Comparison of ENCODE assay signal across 14 cellular contexts in the genomic region with DNA sequence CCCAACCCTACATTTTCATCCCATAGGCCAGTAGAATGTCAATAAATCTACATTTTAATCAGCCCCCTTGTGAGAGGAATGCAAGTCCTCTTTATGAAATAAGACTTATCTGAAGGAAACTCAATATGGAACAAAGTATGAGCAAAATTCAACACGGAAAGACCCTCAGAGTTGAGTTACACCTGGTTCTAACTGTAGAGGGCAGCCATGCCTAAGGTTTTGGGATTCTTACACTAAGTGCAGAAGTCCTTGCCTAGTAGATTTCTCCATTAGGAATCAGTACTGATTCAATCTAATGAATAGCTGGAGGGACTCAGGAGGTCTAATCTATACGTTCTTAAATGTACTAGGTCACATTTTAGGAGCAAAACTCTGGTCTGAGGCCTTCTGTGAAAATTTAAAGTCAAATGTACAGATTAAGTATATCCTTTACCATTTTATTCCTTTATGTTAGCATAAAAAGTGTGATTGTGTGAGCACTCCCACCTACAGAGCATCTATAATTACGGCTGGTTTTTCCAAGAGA.
DNase-seq lines count a peak whose midpoint lies in the region; TF ChIP-seq lines count a peak whose summit lies in the region.
"Had no signal": no experiment of that assay in that cellular context is flagged by ENCODE, and none has a peak within 500 bp of the region (broad histone marks: within the 10 kb centered on the region; RNA-seq: fewer than 3 reads in every experiment).

No MANE protein-coding gene starts in this region.

- H3K4me3 ChIP-seq in KMS-11 (IDR thresholded peaks at IDR 0.05; ENCODE audit: insufficient read depth, low read depth, low read length) (no peak overlapping the region), MG63 (no peak overlapping the region)
- H3K4me3 ChIP-seq: sigmoid colon had no signal

- H3K27me3 ChIP-seq in KMS-11 (ENCODE audit: insufficient read depth, low read depth) (no peaks in the 10 kb centered on the region), MG63 (no peaks in the 10 kb centered on the region; the same call in 1 of the 2 replicates)
- H3K27me3 ChIP-seq: sigmoid colon had no signal

- no peaks in the 10 kb centered on the region for H4K20me1 ChIP-seq in KMS-11 (ENCODE audit: insufficient read depth)

- TF ChIP-seq CTCF in KMS-11 (conservative IDR thresholded peaks at IDR 0.05; ENCODE audit: low read depth, low read length): peak; percentile 75

- peaks cover 50% of the 10 kb centered on the region for H3K4me1 ChIP-seq in KMS-11 (ENCODE audit: low read depth, poor library complexity, severe bottlenecking)

- no peak overlapping the region for H2AFZ ChIP-seq in KMS-11 (ENCODE audit: low read depth)

- peak overlapping the region; percentile 98 for H3K27ac ChIP-seq in KMS-11
- H3K27ac ChIP-seq: sigmoid colon had no signal

- peak overlapping the region; percentile 81 for H3K4me2 ChIP-seq in KMS-11

- no peaks in the 10 kb centered on the region for H3K36me3 ChIP-seq in KMS-11 (ENCODE audit: insufficient read depth)
- H3K36me3 ChIP-seq in MG63: no peaks in the 10 kb centered on the region
- H3K36me3 ChIP-seq: sigmoid colon had no signal

- H3K9ac ChIP-seq in KMS-11: no peak overlapping the region; the same call in 1 of the 2 replicates

- no peaks in the 10 kb centered on the region for H3K79me2 ChIP-seq in KMS-11 (ENCODE audit: insufficient read depth, low read depth)

- no peaks in the 10 kb centered on the region for H3K9me3 ChIP-seq in MG63
- H3K9me3 ChIP-seq: sigmoid colon had no signal

- DNase-seq in DMS53 treated with DMSO at 0.1 percent for 48 hours (lab: John Stamatoyannopoulos, UW; ENCODE audit: unreplicated experiment) (peak; percentile 49), SHP77 treated with DMSO at 0.1 percent for 48 hours (lab: John Stamatoyannopoulos, UW) (peak; percentile 36), medulla oblongata (ENCODE audit: extremely low spot score) (peak; percentile 6), MG63 (no peak), MV-4-11 (lab: John Stamatoyannopoulos, UW) (no peak), dermis blood vessel endothelial cell (no peak)
- no peak for DNase-seq in activated CD4-positive, CD25-positive, alpha-beta regulatory T cell treated with anti-CD3 and anti-CD28 coated beads, Interleukin-2, amount 50 U/mL, for 72 hours
- DNase-seq: activated naive CD4-positive, alpha-beta T cell treated with anti-CD3 and anti-CD28 coated beads, Interleukin-2, amount 50 U/mL, for 16 hours; CD8-positive, alpha-beta T cell; glutamatergic neuron; naive B cell; sigmoid colon; stimulated activated naive CD8-positive, alpha-beta T cell treated with anti-CD3 and anti-CD28 coated beads, Interleukin-15, amount 100 ng/mL, for 72 hours had no signal

Comparison
In these comparisons a context has a peak if more than half of its experiments do, and no peak if none do; other contexts are left out.
1. DNase-seq: peak in DMS53 treated with DMSO at 0.1 percent for 48 hours (single experiment), SHP77 treated with DMSO at 0.1 percent for 48 hours (single experiment) and medulla oblongata (single experiment); none in MG63 (single experiment), MV-4-11 (single experiment), activated CD4-positive, CD25-positive, alpha-beta regulatory T cell treated with anti-CD3 and anti-CD28 coated beads, Interleukin-2, amount 50 U/mL, for 72 hours (single experiment) and dermis blood vessel endothelial cell (single experiment).